In the genomic region with DNA sequence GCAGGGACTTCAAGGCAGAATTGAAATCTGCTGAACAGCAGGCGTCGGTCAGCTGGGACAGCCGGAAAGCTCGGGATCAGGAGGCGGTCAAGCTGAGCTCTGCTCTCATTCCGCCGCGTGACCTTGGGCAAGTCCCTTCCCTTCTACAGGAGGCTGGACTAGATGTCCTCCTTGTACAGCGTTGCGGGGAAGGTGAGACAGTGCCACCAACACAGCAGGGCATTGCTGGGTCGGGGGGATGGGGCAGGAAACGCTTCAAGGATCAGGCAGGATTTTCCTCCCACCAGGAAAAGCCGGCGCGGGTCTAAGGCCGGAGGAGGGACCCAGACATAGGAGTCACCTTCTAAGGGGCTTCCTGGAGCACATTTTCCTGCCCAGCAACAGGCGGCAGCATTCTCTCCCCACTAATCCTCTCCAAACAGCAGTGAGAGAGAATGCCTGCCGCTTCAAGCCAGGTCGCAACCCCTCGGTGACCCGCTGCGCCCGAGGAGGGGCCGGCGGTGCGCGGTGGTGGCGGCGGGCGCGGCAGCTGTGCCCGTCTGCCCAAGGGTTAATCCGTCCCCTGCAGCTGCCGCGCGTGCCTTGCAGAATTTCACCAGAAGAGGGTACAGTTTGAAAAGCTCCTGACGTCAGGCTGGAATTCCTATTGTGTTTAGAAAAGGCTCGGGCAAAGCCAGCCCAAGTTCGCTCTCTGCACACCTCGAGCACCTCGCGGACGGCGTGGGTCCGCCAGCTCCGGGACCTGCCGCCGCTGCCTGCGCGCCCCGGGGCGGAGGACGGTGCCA, we compare ENCODE assay signal across 9 cellular contexts. TPM values are rescaled to one million over a fixed set of nuclear protein-coding genes. Genes with fewer than 3 reads are reported as not detected.
A peak's percentile ranks its signal among the peaks of the same experiment; 100 is the strongest.
DNase-seq lines count a peak whose midpoint lies in the region; ATAC-seq and TF ChIP-seq lines count a peak whose summit lies in the region.
"Had no signal": no experiment of that assay in that cellular context is flagged by ENCODE, and none has a peak within 500 bp of the region (broad histone marks: within the 10 kb centered on the region; RNA-seq: fewer than 3 reads in every experiment).

A gene with protein sequence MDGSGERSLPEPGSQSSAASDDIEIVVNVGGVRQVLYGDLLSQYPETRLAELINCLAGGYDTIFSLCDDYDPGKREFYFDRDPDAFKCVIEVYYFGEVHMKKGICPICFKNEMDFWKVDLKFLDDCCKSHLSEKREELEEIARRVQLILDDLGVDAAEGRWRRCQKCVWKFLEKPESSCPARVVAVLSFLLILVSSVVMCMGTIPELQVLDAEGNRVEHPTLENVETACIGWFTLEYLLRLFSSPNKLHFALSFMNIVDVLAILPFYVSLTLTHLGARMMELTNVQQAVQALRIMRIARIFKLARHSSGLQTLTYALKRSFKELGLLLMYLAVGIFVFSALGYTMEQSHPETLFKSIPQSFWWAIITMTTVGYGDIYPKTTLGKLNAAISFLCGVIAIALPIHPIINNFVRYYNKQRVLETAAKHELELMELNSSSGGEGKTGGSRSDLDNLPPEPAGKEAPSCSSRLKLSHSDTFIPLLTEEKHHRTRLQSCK (plus strand): TSS at position 644 of the 785 bp plus-strand sequence. CDS start 493 bp downstream, outside the sequence.

- no peaks in the 10 kb centered on the region for H3K36me3 ChIP-seq in WERI-Rb-1
- no peaks in the 10 kb centered on the region for H3K36me3 ChIP-seq in heart right ventricle

- no TSS peak for BruUV-seq in Calu3 (replicated peaks; lab: Mats Ljungman, UMichigan)

- H3K27ac ChIP-seq in WERI-Rb-1 (peak within 1 kb of the TSS; percentile 82), heart right ventricle (no peak within 1 kb of the TSS)
- H3K27ac ChIP-seq: HL-60 had no signal

- peaks cover 97% of the 10 kb centered on the region for H3K27me3 Mint-ChIP-seq in Calu3 (ENCODE audit: unreplicated experiment)

- 7 to 8% methylated on average over 53 of the region's 53 CpGs for WGBS in heart right ventricle, 2 donors

- H3K27me3 ChIP-seq in WERI-Rb-1 (ENCODE audit: insufficient read depth, low read depth, severe bottlenecking) (no peaks in the 10 kb centered on the region), heart right ventricle (peaks cover 0 to 49% (median 39%) of the 10 kb centered on the region in 7 donors)

- peak within 1 kb of the TSS; percentile 6 for H3K4me3 Mint-ChIP-seq in Calu3 (ENCODE audit: low read depth, unreplicated experiment)

- no peak within 1 kb of the TSS for H3K27ac Mint-ChIP-seq in Calu3 (ENCODE audit: unreplicated experiment)

- peak; percentile 26 for TF ChIP-seq CTCF in Calu3 (IDR thresholded peaks at IDR 0.05; ENCODE audit: unreplicated experiment)
- TF ChIP-seq CTCF in WERI-Rb-1 (IDR thresholded peaks at IDR 0.05; ENCODE audit: low read depth, low read length), result peak; percentile 43
- TF ChIP-seq CTCF in heart right ventricle (IDR thresholded peaks at IDR 0.05), result peak in 5 of 9 donors; percentile 20 to 41 (median 30)
- peak; percentile 15 for TF ChIP-seq CTCF in retinal pigment epithelial cell (conservative IDR thresholded peaks at IDR 0.05; ENCODE audit: low read depth, low read length)

- H3K4me3 ChIP-seq in WERI-Rb-1 (ENCODE audit: low read depth, low read length) (peak within 1 kb of the TSS; percentile 54), heart right ventricle (peak within 1 kb of the TSS in 9 of 10 donors; percentile 27 to 49 (median 41)), retinal pigment epithelial cell (ENCODE audit: low read length) (peak within 1 kb of the TSS; percentile 35)

- no peak for TF ChIP-seq POLR2A in erythroblast (IDR thresholded peaks at IDR 0.05; ENCODE audit: low read length)

- no peaks in the 10 kb centered on the region for H3K36me3 Mint-ChIP-seq in Calu3 (ENCODE audit: insufficient read depth, unreplicated experiment)

- no peaks in the 10 kb centered on the region for H3K9me3 Mint-ChIP-seq in Calu3 (ENCODE audit: low read depth, unreplicated experiment)

- H3K9me3 ChIP-seq in WERI-Rb-1 (ENCODE audit: severe bottlenecking) (no peaks in the 10 kb centered on the region), heart right ventricle (no peaks in the 10 kb centered on the region)

- CTCF ChIA-PET in Calu3 (lab: Charles Lee), result interaction anchor here (0.5 to 1.0 kb wide), 3 partner anchors 79 to 213 kb away, joined by 3 read pairs; no protein-coding TSS in a partner anchor

- intact Hi-C loops in Calu3 (cut with micrococcal nuclease; ENCODE audit: unreplicated experiment) (loop anchor here (10.0 kb wide), 1 partner anchor 213 kb away; no protein-coding TSS in a partner anchor), heart right ventricle (cut with DNase I) (loop anchor here in 5 of 10 donors (5.0 to 10.0 kb wide), 5 partner anchors 74 to 213 kb away; no protein-coding TSS in a partner anchor)

- DNase-seq in Calu3 (peak; percentile 35), NCI-H1105 treated with DMSO at 0.1 percent for 48 hours (lab: John Stamatoyannopoulos, UW) (peak; percentile 39), WERI-Rb-1 (peak; percentile 94), heart right ventricle (no peak), retinal pigment epithelial cell (ENCODE audit: low read depth) (peak; percentile 40), erythroblast (lab: John Stamatoyannopoulos, UW) (no peak), AML-193 (lab: John Stamatoyannopoulos, UW) (no peak)
- DNase-seq in stimulated activated CD8-positive, alpha-beta memory T cell treated with anti-CD3 and anti-CD28 coated beads, Interleukin-4, amount 100 ng/mL, for 48 hours, result no peak

- H3K4me1 ChIP-seq in heart right ventricle, result peaks cover 0 to 10% (median 4%) of the 10 kb centered on the region in 9 donors

- H3K4me1 Mint-ChIP-seq in Calu3 (ENCODE audit: low read depth, unreplicated experiment), result no peaks in the 10 kb centered on the region

- ATAC-seq in heart right ventricle, result peak in 2 of 8 donors; percentile 21 to 40

RNA-seq across cellular contexts. Expression of the gene that starts here (rescaled TPM):
- total RNA-seq in Calu3 (2022) (not detected in 2 replicates), heart right ventricle (under 1 TPM in 7 of 10 donors, not detected in 3; 0.10 to 0.42 (median 0.23) TPM)
- under 1 TPM in 1 of 2 donors, not detected in 1; 0.25 TPM for polyA plus RNA-seq in heart right ventricle

Comparison
In these comparisons a context has a peak if more than half of its experiments do, and no peak if none do; other contexts are left out.
1. Peak in DNase-seq in Calu3; RNA of the gene not detected or under 1 TPM.
2. DNase-seq: peak in NCI-H1105 treated with DMSO at 0.1 percent for 48 hours (single experiment), WERI-Rb-1 (single experiment) and retinal pigment epithelial cell (single experiment); none in heart right ventricle (0 of 2), erythroblast (0 of 2), AML-193 (0 of 2) and stimulated activated CD8-positive, alpha-beta memory T cell treated with anti-CD3 and anti-CD28 coated beads, Interleukin-4, amount 100 ng/mL, for 48 hours (single experiment).
3. Peak in every context shown above with its lines, with median percentiles within 50 percentile points of each other: CTCF ChIP-seq and H3K4me3 ChIP-seq.